Comparison of ENCODE assay signal across 1 cellular context in the genomic region with DNA sequence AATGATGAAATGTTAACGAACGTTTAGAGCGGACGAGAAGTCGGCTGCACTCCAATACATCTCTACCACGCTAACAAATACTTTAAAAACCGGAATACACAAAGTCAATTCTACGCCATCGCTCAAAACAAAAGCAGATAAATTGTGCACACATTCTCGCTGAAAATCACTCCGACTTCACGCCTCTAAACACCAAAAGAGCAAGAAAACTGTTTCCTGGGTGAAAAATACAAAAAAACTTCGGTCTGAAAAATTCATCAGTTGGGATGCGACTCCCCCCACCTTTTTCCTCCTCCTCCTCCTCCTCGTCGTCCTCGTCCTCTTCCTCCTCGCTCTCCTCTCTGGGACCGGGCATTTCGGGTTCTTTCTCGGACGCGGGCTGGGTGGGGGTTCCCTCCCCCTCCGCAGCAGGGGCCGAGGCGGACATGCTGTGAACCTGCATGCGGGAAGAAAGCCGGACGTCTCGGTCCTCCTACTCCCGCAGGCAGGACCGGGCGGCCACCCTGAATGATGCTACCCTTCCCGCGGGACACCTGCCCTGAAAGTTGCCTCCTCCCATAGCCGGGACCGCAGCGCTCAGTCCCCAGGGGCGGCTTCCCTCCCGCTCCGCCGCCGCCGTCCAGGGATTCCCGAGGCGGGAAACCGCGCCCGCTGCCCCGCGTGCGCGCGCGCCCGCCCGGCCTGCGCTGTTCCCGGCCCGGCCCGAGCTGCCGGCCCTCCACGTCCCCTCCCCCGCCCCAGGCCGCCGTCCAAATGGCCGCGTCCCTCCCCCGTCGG.
TF ChIP-seq lines count a peak whose summit lies in the region.

No MANE protein-coding gene starts in this region.

TF ChIP-seq in K562, 482 proteins besides CTCF, POLR2A, EP300 and RAD21 (continued from another document and continues in another):
- TF ChIP-seq, protein P1, sequence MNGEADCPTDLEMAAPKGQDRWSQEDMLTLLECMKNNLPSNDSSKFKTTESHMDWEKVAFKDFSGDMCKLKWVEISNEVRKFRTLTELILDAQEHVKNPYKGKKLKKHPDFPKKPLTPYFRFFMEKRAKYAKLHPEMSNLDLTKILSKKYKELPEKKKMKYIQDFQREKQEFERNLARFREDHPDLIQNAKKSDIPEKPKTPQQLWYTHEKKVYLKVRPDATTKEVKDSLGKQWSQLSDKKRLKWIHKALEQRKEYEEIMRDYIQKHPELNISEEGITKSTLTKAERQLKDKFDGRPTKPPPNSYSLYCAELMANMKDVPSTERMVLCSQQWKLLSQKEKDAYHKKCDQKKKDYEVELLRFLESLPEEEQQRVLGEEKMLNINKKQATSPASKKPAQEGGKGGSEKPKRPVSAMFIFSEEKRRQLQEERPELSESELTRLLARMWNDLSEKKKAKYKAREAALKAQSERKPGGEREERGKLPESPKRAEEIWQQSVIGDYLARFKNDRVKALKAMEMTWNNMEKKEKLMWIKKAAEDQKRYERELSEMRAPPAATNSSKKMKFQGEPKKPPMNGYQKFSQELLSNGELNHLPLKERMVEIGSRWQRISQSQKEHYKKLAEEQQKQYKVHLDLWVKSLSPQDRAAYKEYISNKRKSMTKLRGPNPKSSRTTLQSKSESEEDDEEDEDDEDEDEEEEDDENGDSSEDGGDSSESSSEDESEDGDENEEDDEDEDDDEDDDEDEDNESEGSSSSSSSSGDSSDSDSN (IDR thresholded peaks at IDR 0.05; ENCODE audit: borderline replicate concordance in 1 of 2, low read depth in 2 of 2, low read length in 2 of 2), result peak in 1 of 2 experiments; percentile 44; a peak in 1 of 4 replicates
- TF ChIP-seq MAFG (tag; conservative IDR thresholded peaks at IDR 0.05) (no peak), ZNF57 (CRISPR knock-in tag; IDR thresholded peaks at IDR 0.05) (no peak), DACH1 (IDR thresholded peaks at IDR 0.05; ENCODE audit: partially characterized antibody) (no peak), BDP1 (IDR thresholded peaks at IDR 0.05; ENCODE audit: insufficient read depth, insufficient read length) (no peak), TBL1XR1 (IDR thresholded peaks at IDR 0.05; ENCODE audit: low read length in 2 of 2) (no peak), SRSF7 (optimal IDR thresholded peaks at IDR 0.05; ENCODE audit: low read depth, low read length) (no peak), MBD2 (IDR thresholded peaks at IDR 0.05; ENCODE audit: borderline replicate concordance, low read depth) (no peak), TCF7L2 (IDR thresholded peaks at IDR 0.05; ENCODE audit: low read depth, low read length) (no peak), FOXJ2 (tag; IDR thresholded peaks at IDR 0.05) (no peak; the same call in 1 of the 2 replicates), CXXC5 (CRISPR knock-in tag; IDR thresholded peaks at IDR 0.05) (peak; percentile 5), ZNF146 (CRISPR knock-in tag; IDR thresholded peaks at IDR 0.05; ENCODE audit: unreplicated experiment) (no peak), ZNF431 (CRISPR knock-in tag; IDR thresholded peaks at IDR 0.05) (0 out of 2 replicates have a peak, but pooled peaks have one; percentile 11), FOXK1 (CRISPR knock-in tag; IDR thresholded peaks at IDR 0.05; ENCODE audit: borderline replicate concordance) (0 out of 2 replicates have a peak, but pooled peaks have one; percentile 9), HMGN3 (IDR thresholded peaks at IDR 0.05; ENCODE audit: borderline replicate concordance, extremely low read depth, insufficient read length, low read depth, low read length) (peak; percentile 40), TARDBP (IDR thresholded peaks at IDR 0.05) (no peak), ZNF384 (IDR thresholded peaks at IDR 0.05; ENCODE audit: low read depth, low read length) (no peak), ARNT (IDR thresholded peaks at IDR 0.05) (no peak), ZNF124 (CRISPR knock-in tag; IDR thresholded peaks at IDR 0.05) (no peak), DPF2 (IDR thresholded peaks at IDR 0.05) (peak; percentile 40), RCOR1 (IDR thresholded peaks at IDR 0.05; ENCODE audit: borderline replicate concordance in 1 of 2, low read depth in 2 of 2, low read length in 2 of 2) (no peak), GATAD2A (IDR thresholded peaks at IDR 0.05) (0 out of 2 replicates have a peak, but pooled peaks have one; percentile 36), SIN3B (IDR thresholded peaks at IDR 0.05; ENCODE audit: low read depth) (no peak), NFXL1 (CRISPR knock-in tag; IDR thresholded peaks at IDR 0.05) (no peak), ZNF174 (CRISPR knock-in tag; IDR thresholded peaks at IDR 0.05) (no peak), SMARCA4 (IDR thresholded peaks at IDR 0.05) (0 out of 2 replicates have a peak, but pooled peaks have one; percentile 37), SRF (CRISPR knock-in tag; IDR thresholded peaks at IDR 0.05) (no peak), CC2D1A (IDR thresholded peaks at IDR 0.05) (0 out of 2 replicates have a peak, but pooled peaks have one; percentile 21), KDM4B (IDR thresholded peaks at IDR 0.05; ENCODE audit: borderline replicate concordance in 2 of 2, low read depth in 1 of 2) (no peak), MCM7 (IDR thresholded peaks at IDR 0.05) (no peak), MTA2 (IDR thresholded peaks at IDR 0.05; ENCODE audit: low read depth) (no peak)
- TF ChIP-seq, protein P2, sequence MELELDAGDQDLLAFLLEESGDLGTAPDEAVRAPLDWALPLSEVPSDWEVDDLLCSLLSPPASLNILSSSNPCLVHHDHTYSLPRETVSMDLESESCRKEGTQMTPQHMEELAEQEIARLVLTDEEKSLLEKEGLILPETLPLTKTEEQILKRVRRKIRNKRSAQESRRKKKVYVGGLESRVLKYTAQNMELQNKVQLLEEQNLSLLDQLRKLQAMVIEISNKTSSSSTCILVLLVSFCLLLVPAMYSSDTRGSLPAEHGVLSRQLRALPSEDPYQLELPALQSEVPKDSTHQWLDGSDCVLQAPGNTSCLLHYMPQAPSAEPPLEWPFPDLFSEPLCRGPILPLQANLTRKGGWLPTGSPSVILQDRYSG (tag; conservative IDR thresholded peaks at IDR 0.05; ENCODE audit: low read depth), result no peak
- TF ChIP-seq, protein P3, sequence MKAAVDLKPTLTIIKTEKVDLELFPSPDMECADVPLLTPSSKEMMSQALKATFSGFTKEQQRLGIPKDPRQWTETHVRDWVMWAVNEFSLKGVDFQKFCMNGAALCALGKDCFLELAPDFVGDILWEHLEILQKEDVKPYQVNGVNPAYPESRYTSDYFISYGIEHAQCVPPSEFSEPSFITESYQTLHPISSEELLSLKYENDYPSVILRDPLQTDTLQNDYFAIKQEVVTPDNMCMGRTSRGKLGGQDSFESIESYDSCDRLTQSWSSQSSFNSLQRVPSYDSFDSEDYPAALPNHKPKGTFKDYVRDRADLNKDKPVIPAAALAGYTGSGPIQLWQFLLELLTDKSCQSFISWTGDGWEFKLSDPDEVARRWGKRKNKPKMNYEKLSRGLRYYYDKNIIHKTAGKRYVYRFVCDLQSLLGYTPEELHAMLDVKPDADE (conservative IDR thresholded peaks at IDR 0.05; ENCODE audit: control insufficient read depth, low read depth, low read length), result peak; percentile 31; the same call in 1 of the 2 replicates
- TF ChIP-seq, protein P4, sequence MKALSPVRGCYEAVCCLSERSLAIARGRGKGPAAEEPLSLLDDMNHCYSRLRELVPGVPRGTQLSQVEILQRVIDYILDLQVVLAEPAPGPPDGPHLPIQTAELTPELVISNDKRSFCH (CRISPR knock-in tag; IDR thresholded peaks at IDR 0.05), result no peak
- TF ChIP-seq, protein P4 (tag; IDR thresholded peaks at IDR 0.05), result no peak
- TF ChIP-seq, protein P5, sequence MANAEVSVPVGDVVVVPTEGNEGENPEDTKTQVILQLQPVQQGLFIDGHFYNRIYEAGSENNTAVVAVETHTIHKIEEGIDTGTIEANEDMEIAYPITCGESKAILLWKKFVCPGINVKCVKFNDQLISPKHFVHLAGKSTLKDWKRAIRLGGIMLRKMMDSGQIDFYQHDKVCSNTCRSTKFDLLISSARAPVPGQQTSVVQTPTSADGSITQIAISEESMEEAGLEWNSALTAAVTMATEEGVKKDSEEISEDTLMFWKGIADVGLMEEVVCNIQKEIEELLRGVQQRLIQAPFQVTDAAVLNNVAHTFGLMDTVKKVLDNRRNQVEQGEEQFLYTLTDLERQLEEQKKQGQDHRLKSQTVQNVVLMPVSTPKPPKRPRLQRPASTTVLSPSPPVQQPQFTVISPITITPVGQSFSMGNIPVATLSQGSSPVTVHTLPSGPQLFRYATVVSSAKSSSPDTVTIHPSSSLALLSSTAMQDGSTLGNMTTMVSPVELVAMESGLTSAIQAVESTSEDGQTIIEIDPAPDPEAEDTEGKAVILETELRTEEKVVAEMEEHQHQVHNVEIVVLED (CRISPR knock-in tag; IDR thresholded peaks at IDR 0.05), result no peak
- TF ChIP-seq, protein P6, sequence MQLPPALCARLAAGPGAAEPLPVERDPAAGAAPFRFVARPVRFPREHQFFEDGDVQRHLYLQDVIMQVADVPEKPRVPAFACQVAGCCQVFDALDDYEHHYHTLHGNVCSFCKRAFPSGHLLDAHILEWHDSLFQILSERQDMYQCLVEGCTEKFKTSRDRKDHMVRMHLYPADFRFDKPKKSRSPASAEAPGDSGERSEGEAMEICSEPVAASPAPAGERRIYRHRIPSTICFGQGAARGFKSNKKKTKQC (CRISPR knock-in tag; IDR thresholded peaks at IDR 0.05), result no peak; the same call in 1 of the 2 replicates
- TF ChIP-seq, protein P7, sequence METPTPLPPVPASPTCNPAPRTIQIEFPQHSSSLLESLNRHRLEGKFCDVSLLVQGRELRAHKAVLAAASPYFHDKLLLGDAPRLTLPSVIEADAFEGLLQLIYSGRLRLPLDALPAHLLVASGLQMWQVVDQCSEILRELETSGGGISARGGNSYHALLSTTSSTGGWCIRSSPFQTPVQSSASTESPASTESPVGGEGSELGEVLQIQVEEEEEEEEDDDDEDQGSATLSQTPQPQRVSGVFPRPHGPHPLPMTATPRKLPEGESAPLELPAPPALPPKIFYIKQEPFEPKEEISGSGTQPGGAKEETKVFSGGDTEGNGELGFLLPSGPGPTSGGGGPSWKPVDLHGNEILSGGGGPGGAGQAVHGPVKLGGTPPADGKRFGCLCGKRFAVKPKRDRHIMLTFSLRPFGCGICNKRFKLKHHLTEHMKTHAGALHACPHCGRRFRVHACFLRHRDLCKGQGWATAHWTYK (CRISPR knock-in tag; IDR thresholded peaks at IDR 0.05), result no peak
- TF ChIP-seq, protein P8, sequence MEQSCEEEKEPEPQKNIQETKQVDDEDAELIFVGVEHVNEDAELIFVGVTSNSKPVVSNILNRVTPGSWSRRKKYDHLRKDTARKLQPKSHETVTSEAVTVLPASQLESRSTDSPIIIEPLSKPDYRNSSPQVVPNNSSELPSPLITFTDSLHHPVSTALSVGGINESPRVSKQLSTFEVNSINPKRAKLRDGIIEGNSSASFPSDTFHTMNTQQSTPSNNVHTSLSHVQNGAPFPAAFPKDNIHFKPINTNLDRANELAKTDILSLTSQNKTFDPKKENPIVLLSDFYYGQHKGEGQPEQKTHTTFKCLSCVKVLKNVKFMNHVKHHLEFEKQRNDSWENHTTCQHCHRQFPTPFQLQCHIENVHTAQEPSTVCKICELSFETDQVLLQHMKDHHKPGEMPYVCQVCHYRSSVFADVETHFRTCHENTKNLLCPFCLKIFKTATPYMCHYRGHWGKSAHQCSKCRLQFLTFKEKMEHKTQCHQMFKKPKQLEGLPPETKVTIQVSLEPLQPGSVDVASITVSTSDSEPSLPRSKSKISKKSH (CRISPR knock-in tag; IDR thresholded peaks at IDR 0.05), result no peak
- TF ChIP-seq, protein P9, sequence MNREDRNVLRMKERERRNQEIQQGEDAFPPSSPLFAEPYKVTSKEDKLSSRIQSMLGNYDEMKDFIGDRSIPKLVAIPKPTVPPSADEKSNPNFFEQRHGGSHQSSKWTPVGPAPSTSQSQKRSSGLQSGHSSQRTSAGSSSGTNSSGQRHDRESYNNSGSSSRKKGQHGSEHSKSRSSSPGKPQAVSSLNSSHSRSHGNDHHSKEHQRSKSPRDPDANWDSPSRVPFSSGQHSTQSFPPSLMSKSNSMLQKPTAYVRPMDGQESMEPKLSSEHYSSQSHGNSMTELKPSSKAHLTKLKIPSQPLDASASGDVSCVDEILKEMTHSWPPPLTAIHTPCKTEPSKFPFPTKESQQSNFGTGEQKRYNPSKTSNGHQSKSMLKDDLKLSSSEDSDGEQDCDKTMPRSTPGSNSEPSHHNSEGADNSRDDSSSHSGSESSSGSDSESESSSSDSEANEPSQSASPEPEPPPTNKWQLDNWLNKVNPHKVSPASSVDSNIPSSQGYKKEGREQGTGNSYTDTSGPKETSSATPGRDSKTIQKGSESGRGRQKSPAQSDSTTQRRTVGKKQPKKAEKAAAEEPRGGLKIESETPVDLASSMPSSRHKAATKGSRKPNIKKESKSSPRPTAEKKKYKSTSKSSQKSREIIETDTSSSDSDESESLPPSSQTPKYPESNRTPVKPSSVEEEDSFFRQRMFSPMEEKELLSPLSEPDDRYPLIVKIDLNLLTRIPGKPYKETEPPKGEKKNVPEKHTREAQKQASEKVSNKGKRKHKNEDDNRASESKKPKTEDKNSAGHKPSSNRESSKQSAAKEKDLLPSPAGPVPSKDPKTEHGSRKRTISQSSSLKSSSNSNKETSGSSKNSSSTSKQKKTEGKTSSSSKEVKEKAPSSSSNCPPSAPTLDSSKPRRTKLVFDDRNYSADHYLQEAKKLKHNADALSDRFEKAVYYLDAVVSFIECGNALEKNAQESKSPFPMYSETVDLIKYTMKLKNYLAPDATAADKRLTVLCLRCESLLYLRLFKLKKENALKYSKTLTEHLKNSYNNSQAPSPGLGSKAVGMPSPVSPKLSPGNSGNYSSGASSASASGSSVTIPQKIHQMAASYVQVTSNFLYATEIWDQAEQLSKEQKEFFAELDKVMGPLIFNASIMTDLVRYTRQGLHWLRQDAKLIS (CRISPR knock-in tag; IDR thresholded peaks at IDR 0.05), result no peak; the same call in none of the 2 replicates
- TF ChIP-seq, protein P10, sequence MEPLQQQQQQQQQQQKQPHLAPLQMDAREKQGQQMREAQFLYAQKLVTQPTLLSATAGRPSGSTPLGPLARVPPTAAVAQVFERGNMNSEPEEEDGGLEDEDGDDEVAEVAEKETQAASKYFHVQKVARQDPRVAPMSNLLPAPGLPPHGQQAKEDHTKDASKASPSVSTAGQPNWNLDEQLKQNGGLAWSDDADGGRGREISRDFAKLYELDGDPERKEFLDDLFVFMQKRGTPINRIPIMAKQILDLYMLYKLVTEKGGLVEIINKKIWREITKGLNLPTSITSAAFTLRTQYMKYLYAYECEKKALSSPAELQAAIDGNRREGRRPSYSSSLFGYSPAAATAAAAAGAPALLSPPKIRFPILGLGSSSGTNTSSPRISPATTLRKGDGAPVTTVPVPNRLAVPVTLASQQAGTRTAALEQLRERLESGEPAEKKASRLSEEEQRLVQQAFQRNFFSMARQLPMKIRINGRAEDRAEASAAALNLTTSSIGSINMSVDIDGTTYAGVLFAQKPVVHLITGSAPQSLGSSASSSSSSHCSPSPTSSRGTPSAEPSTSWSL (CRISPR knock-in tag; IDR thresholded peaks at IDR 0.05; ENCODE audit: borderline replicate concordance), result no peak
- TF ChIP-seq, protein P11, sequence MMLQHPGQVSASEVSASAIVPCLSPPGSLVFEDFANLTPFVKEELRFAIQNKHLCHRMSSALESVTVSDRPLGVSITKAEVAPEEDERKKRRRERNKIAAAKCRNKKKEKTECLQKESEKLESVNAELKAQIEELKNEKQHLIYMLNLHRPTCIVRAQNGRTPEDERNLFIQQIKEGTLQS (IDR thresholded peaks at IDR 0.05), result 0 out of 2 replicates have a peak, but pooled peaks have one; percentile 13
- TF ChIP-seq, protein P11 (CRISPR knock-in tag; conservative IDR thresholded peaks at IDR 0.05), result no peak
